ENCODE assay signal across 8 cellular contexts in the genomic region with DNA sequence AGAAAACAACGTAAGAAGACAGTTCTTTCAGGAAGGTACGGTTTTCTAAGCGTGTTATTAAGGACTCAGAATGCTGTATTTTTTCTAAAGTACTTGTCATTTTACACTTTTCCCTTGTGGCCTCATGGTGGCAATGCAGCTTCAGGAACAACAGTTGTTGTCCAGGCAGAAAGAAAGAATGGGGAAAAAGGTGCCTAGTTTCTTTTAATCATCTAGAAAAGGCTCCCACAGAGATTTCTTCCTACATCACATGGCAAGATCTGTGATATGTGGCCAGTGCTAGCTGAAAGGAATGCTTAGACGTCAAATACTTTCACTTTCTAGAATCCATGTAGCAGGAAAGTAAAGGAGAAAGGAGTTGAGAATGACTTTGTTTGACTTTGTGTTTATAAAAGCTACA. TPM values are rescaled to one million over a fixed set of nuclear protein-coding genes. Genes with fewer than 3 reads are reported as not detected.
DNase-seq lines count a peak whose midpoint lies in the region; ATAC-seq and FAIRE-seq lines count a peak whose summit lies in the region.

No MANE protein-coding gene starts in this region.

- POLR2A ChIA-PET in activated CD4-positive, alpha-beta T cell treated with anti-CD3 and anti-CD28 coated beads for 36 hours (lab: Charles Lee), result no interaction called here

- H3K4me3 ChIP-seq in SK-N-MC, result peak overlapping the region; percentile 19
- H3K4me3 ChIP-seq in small intestine (ENCODE audit: low read depth in 1 of 2, low read length in 2 of 2), result no peak overlapping the region

- 6 to 19% (median 9%) methylated on average over 4 of the region's 4 CpGs for WGBS in small intestine, 3 donors

- no peaks in the 10 kb centered on the region for H3K36me3 Mint-ChIP-seq in activated CD4-positive, alpha-beta T cell treated with anti-CD3 and anti-CD28 coated beads for 36 hours (ENCODE audit: low read depth)

- no peaks in the 10 kb centered on the region for H3K4me1 ChIP-seq in small intestine (ENCODE audit: control insufficient read depth in 2 of 2, insufficient read depth in 1 of 2, low read depth in 1 of 2, low read length in 1 of 2)

- H3K27ac ChIP-seq in SK-N-MC (no peak overlapping the region), small intestine (ENCODE audit: low read depth in 1 of 2, low read length in 1 of 2) (no peak overlapping the region)

- H3K36me3 ChIP-seq in SK-N-MC (ENCODE audit: insufficient read depth, low read length), result no peaks in the 10 kb centered on the region
- no peaks in the 10 kb centered on the region for H3K36me3 ChIP-seq in small intestine (ENCODE audit: control insufficient read depth in 2 of 2, insufficient read depth in 2 of 2, low read length in 2 of 2)

- CTCF ChIA-PET in activated CD4-positive, alpha-beta T cell treated with anti-CD3 and anti-CD28 coated beads for 36 hours (lab: Charles Lee), result no interaction called here

- FAIRE-seq in small intestine (lab: Jason Lieb, UNC), result no peak

- no peak overlapping the region for H3K4me3 Mint-ChIP-seq in activated CD4-positive, alpha-beta T cell treated with anti-CD3 and anti-CD28 coated beads for 36 hours

- peak overlapping the region; percentile 35 for H3K9ac ChIP-seq in SK-N-MC (ENCODE audit: insufficient read length)

- no peak for ATAC-seq in activated CD4-positive, alpha-beta T cell treated with anti-CD3 and anti-CD28 coated beads for 36 hours
- no peak for ATAC-seq in HG02763 (IDR thresholded peaks at IDR 0.05; ENCODE audit: unreplicated experiment)

- DNase-seq in ELF-1 (ENCODE audit: low read depth, low spot score) (peak; percentile 37), HK-2 (ENCODE audit: unreplicated experiment) (peak; percentile 51), SK-N-MC (ENCODE audit: low read depth, low spot score) (peak; percentile 70), fibroblast of the conjunctiva (ENCODE audit: low read depth) (peak; percentile 57), small intestine (peak; percentile 1), posterior vena cava (ENCODE audit: low spot score) (no peak)
- no peak for DNase-seq in activated CD4-positive, alpha-beta T cell treated with anti-CD3 and anti-CD28 coated beads for 36 hours

- intact Hi-C loops in posterior vena cava (cut with DNase I), result no loop called here
- intact Hi-C loops in activated CD4-positive, alpha-beta T cell treated with anti-CD3 and anti-CD28 coated beads for 36 hours (cut with DNase I, micrococcal nuclease), result no loop called here

- H3K9me3 ChIP-seq in SK-N-MC (ENCODE audit: low read depth, low read length), result no peaks in the 10 kb centered on the region
- no peaks in the 10 kb centered on the region for H3K9me3 ChIP-seq in small intestine (ENCODE audit: control insufficient read depth, low read depth)

- peaks cover 12% of the 10 kb centered on the region for H3K9me3 Mint-ChIP-seq in activated CD4-positive, alpha-beta T cell treated with anti-CD3 and anti-CD28 coated beads for 36 hours (ENCODE audit: low read depth)

- no peaks in the 10 kb centered on the region for H3K4me1 Mint-ChIP-seq in activated CD4-positive, alpha-beta T cell treated with anti-CD3 and anti-CD28 coated beads for 36 hours

- no peaks in the 10 kb centered on the region for H3K27me3 Mint-ChIP-seq in activated CD4-positive, alpha-beta T cell treated with anti-CD3 and anti-CD28 coated beads for 36 hours

- H3K27ac Mint-ChIP-seq in activated CD4-positive, alpha-beta T cell treated with anti-CD3 and anti-CD28 coated beads for 36 hours, result no peak overlapping the region

- no peaks in the 10 kb centered on the region for H3K27me3 ChIP-seq in small intestine (ENCODE audit: control insufficient read depth in 2 of 2, insufficient read depth in 2 of 2, low read length in 2 of 2)

RNA-seq across cellular contexts. Expression of a gene that starts 49.0 kb away (rescaled TPM):
- 1 to 10 TPM in 1 of 3 donors, not detected in 2; 1.2 TPM for polyA plus RNA-seq in small intestine
- 1 to 10 TPM in 1 of 2 donors, under 1 TPM in 1; 0.81 to 2.5 TPM for total RNA-seq in posterior vena cava
- total RNA-seq in activated CD4-positive, alpha-beta T cell treated with anti-CD3 and anti-CD28 coated beads for 36 hours, result not detected

Comparison
In these comparisons a context has a peak if more than half of its experiments do, and no peak if none do; other contexts are left out.
1. DNase-seq: peak in ELF-1 (single experiment), HK-2 (single experiment), SK-N-MC (single experiment), fibroblast of the conjunctiva (single experiment) and small intestine (single experiment); none in posterior vena cava (single experiment) and activated CD4-positive, alpha-beta T cell treated with anti-CD3 and anti-CD28 coated beads for 36 hours (single experiment).